1 cellular context compared by ENCODE assay signal in the genomic region with DNA sequence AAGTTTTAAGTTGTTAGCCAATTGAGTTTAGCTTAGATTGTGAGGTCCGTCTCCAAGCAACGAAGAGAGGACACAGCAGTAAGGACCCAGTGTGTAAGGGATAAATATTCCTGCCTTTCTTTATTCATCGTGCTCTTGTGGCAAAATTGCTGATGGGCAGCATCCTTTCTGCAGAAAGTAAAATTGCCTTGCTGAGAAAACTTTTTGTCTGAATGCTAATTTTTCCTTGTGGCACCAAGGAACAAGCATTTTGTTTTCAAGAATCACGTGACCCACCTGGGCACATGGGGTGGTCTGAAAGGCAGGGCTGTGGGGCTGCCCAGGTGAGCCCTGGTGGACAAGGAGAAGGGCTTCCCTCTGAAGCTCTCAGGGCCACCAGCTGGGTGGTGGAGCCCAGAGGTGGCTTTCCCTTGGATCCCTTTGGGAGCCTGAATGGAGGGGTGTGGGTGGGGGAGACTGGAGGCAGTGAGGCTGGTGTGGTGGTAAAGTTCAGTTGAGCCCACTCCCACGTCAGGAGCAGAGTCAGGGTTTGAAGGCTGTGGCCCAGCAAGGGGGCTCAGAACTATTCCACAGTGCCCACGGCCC.
TF ChIP-seq lines count a peak whose summit lies in the region.

No MANE protein-coding gene starts in this region.

TF ChIP-seq in IMR-90, 13 proteins besides CTCF, POLR2A, EP300 and RAD21:
- TF ChIP-seq CEBPB (IDR thresholded peaks at IDR 0.05; ENCODE audit: low read depth, low read length), result no peak
- TF ChIP-seq RCOR1 (IDR thresholded peaks at IDR 0.05; ENCODE audit: insufficient replicate concordance, low read length), result no peak
- no peak for TF ChIP-seq FOS (IDR thresholded peaks at IDR 0.05; ENCODE audit: low read depth, low read length)
- no peak for TF ChIP-seq MXI1 (IDR thresholded peaks at IDR 0.05; ENCODE audit: borderline replicate concordance, low read depth, low read length)
- TF ChIP-seq NFE2L2 (IDR thresholded peaks at IDR 0.05; ENCODE audit: low read depth, low read length), result no peak
- no peak for TF ChIP-seq BHLHE40 (IDR thresholded peaks at IDR 0.05; ENCODE audit: low read depth, low read length)
- TF ChIP-seq CHD1 (IDR thresholded peaks at IDR 0.05; ENCODE audit: low read depth, low read length), result no peak
- TF ChIP-seq RFX5 (IDR thresholded peaks at IDR 0.05; ENCODE audit: low read depth, low read length), result no peak
- TF ChIP-seq, protein P1, sequence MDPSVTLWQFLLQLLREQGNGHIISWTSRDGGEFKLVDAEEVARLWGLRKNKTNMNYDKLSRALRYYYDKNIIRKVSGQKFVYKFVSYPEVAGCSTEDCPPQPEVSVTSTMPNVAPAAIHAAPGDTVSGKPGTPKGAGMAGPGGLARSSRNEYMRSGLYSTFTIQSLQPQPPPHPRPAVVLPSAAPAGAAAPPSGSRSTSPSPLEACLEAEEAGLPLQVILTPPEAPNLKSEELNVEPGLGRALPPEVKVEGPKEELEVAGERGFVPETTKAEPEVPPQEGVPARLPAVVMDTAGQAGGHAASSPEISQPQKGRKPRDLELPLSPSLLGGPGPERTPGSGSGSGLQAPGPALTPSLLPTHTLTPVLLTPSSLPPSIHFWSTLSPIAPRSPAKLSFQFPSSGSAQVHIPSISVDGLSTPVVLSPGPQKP (IDR thresholded peaks at IDR 0.05; ENCODE audit: borderline replicate concordance, low read depth, low read length), result no peak
- TF ChIP-seq MAFK (IDR thresholded peaks at IDR 0.05; ENCODE audit: low read depth, low read length), result no peak
- TF ChIP-seq, protein P2, sequence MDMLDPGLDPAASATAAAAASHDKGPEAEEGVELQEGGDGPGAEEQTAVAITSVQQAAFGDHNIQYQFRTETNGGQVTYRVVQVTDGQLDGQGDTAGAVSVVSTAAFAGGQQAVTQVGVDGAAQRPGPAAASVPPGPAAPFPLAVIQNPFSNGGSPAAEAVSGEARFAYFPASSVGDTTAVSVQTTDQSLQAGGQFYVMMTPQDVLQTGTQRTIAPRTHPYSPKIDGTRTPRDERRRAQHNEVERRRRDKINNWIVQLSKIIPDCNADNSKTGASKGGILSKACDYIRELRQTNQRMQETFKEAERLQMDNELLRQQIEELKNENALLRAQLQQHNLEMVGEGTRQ (IDR thresholded peaks at IDR 0.05; ENCODE audit: low read depth, low read length), result no peak
